1 cellular context compared by ENCODE assay signal in the genomic region with DNA sequence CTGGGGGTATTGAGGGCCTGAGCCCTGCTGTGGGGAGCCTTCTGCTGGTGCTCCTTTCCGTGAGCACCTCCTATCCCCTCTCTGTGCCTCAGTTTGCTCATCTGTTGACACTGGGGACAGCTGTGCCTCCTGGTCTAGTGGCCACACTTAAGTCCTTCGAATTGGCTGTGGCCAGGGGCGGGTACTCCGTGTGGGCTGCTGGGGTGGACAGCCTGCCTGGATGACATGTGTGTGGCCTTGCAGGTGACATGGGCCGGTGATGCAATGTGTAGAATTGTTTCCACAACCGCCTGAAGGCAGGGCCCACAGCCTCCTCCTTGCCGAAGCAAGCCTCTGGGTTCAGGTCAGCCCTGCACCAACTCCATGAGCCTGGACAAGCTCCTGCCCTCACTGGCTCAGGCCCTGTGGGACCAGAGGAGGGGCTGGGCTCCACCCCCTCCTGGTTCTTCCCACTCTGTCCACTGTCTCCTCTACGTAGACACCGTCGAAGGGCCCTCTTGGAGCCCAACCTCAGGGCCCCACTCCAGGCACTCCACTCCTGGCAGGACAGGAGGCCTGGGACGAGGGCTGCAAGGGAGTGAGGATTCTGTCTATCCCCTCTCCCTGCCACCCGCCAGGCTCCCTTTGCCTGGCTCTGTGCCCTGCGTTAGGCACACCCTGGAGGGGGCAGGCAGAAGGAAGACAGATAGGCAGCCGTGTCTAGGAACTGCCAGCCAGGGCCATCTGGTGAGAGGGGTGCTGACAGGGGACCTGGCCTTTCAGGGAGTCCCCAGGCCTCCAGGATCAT.
TF ChIP-seq lines count a peak whose summit lies in the region.

No MANE protein-coding gene starts in this region.

TF ChIP-seq in IMR-90, 13 proteins besides CTCF, POLR2A, EP300 and RAD21:
- peak; percentile 73 for TF ChIP-seq CEBPB (IDR thresholded peaks at IDR 0.05; ENCODE audit: low read depth, low read length)
- no peak for TF ChIP-seq NFE2L2 (IDR thresholded peaks at IDR 0.05; ENCODE audit: low read depth, low read length)
